25 cellular contexts compared by ENCODE assay signal in genomic region chr3:161648071-161648470, GRCh38.
DNase-seq lines count a peak whose midpoint lies in the region; ATAC-seq and TF ChIP-seq lines count a peak whose summit lies in the region.
"Had no signal": no experiment of that assay in that cellular context is flagged by ENCODE, and none has a peak within 500 bp of the region (broad histone marks: within the 10 kb centered on the region; RNA-seq: fewer than 3 reads in every experiment).

No MANE protein-coding gene starts in this region.

- intact Hi-C loops in mucosa of descending colon (cut with DNase I, micrococcal nuclease): no loop called here

- H3K36me3 Mint-ChIP-seq in progenitor cell of endocrine pancreas (ENCODE audit: insufficient read depth): no peaks in the 10 kb centered on the region
- H3K36me3 Mint-ChIP-seq: CD14-positive monocyte; CD4-positive, alpha-beta memory T cell; CD4-positive, CD25-positive, alpha-beta regulatory T cell; CD8-positive, alpha-beta memory T cell had no signal

- H3K27me3 Mint-ChIP-seq in progenitor cell of endocrine pancreas: no peaks in the 10 kb centered on the region
- H3K27me3 Mint-ChIP-seq: CD4-positive, alpha-beta memory T cell; CD4-positive, CD25-positive, alpha-beta regulatory T cell; CD8-positive, alpha-beta memory T cell had no signal

- H3K9me3 ChIP-seq in SJCRH30 (replicated peaks) (no peaks in the 10 kb centered on the region), mucosa of descending colon (no peaks in the 10 kb centered on the region)
- H3K9me3 ChIP-seq: BE2C, BLaER1 had no signal

- H3K36me3 ChIP-seq in SJCRH30 (no peaks in the 10 kb centered on the region), mucosa of descending colon (ENCODE audit: low read depth) (no peaks in the 10 kb centered on the region)
- H3K36me3 ChIP-seq: BE2C, BLaER1 had no signal

- peaks cover 6% of the 10 kb centered on the region for H3K4me1 Mint-ChIP-seq in progenitor cell of endocrine pancreas (ENCODE audit: low read depth)
- H3K4me1 Mint-ChIP-seq: CD14-positive monocyte; CD4-positive, alpha-beta memory T cell; CD8-positive, alpha-beta memory T cell had no signal

- no peak overlapping the region for H3K4me3 ChIP-seq in SJCRH30
- no peak overlapping the region for H3K4me3 ChIP-seq in mucosa of descending colon
- H3K4me3 ChIP-seq: BLaER1, GM12878 had no signal

- H3K4me1 ChIP-seq in SJCRH30 (peaks cover 33% of the 10 kb centered on the region), mucosa of descending colon (ENCODE audit: low read depth) (no peaks in the 10 kb centered on the region)
- H3K4me1 ChIP-seq: BE2C, BLaER1 had no signal

- H3K9me3 Mint-ChIP-seq in progenitor cell of endocrine pancreas (ENCODE audit: low read depth): no peaks in the 10 kb centered on the region

- ATAC-seq in mucosa of descending colon: no peak
- ATAC-seq in GM19395 (IDR thresholded peaks at IDR 0.05; ENCODE audit: unreplicated experiment): no peak
- ATAC-seq: GM12878 had no signal

- peak overlapping the region; percentile 40 for H3K27ac ChIP-seq in SJCRH30
- H3K27ac ChIP-seq: BLaER1 had no signal

- H3K27me3 ChIP-seq in SJCRH30: no peaks in the 10 kb centered on the region
- H3K27me3 ChIP-seq: BE2C, BLaER1 had no signal

- H3K4me3 Mint-ChIP-seq in progenitor cell of endocrine pancreas (ENCODE audit: low read depth): no peak overlapping the region
- H3K4me3 Mint-ChIP-seq: CD14-positive monocyte; CD4-positive, CD25-positive, alpha-beta regulatory T cell; CD8-positive, alpha-beta memory T cell had no signal

- no peak for TF ChIP-seq CTCF in progenitor cell of endocrine pancreas (IDR thresholded peaks at IDR 0.05; ENCODE audit: unreplicated experiment)
- no peak for TF ChIP-seq CTCF in mucosa of descending colon (IDR thresholded peaks at IDR 0.05)

- peak overlapping the region; percentile 14 for H3K27ac Mint-ChIP-seq in progenitor cell of endocrine pancreas
- H3K27ac Mint-ChIP-seq: CD14-positive monocyte; CD4-positive, alpha-beta memory T cell; CD4-positive, CD25-positive, alpha-beta regulatory T cell; CD8-positive, alpha-beta memory T cell had no signal

- peak; percentile 34 for DNase-seq in NCI-H82 (lab: John Stamatoyannopoulos, UW)
- no peak for DNase-seq in NCI-H82 treated with DMSO at 0.1 percent for 48 hours (lab: John Stamatoyannopoulos, UW; ENCODE audit: unreplicated experiment)
- DNase-seq in SJCRH30: peak; percentile 58 to 85
- DNase-seq in progenitor cell of endocrine pancreas (ENCODE audit: low spot score, unreplicated experiment): no peak
- no peak for DNase-seq in stimulated activated CD4-positive, alpha-beta T cell treated with anti-CD3 and anti-CD28 coated beads, Interleukin-2, amount 100 ng/mL, for 24 hours
- no peak for DNase-seq in mucosa of descending colon
- DNase-seq: 8988T; ACHN; BE2C; C1 segment of cervical spinal cord; CD4-positive, alpha-beta memory T cell; CD4-positive, CD25-positive, alpha-beta regulatory T cell; CD8-positive, alpha-beta memory T cell; COR-L47; DMS 273 treated with DMSO at 0.1 percent for 48 hours; DMS153; DMS53; DMS79; DND-41; EL; GDM1 had no signal

Comparison
In these comparisons a context has a peak if more than half of its experiments do, and no peak if none do; other contexts are left out.
1. DNase-seq: peak in NCI-H82 (single experiment) and SJCRH30 (2 of 2); none in NCI-H82 treated with DMSO at 0.1 percent for 48 hours (single experiment), progenitor cell of endocrine pancreas (single experiment), stimulated activated CD4-positive, alpha-beta T cell treated with anti-CD3 and anti-CD28 coated beads, Interleukin-2, amount 100 ng/mL, for 24 hours (0 of 2) and mucosa of descending colon (0 of 3).